In the genomic region with DNA sequence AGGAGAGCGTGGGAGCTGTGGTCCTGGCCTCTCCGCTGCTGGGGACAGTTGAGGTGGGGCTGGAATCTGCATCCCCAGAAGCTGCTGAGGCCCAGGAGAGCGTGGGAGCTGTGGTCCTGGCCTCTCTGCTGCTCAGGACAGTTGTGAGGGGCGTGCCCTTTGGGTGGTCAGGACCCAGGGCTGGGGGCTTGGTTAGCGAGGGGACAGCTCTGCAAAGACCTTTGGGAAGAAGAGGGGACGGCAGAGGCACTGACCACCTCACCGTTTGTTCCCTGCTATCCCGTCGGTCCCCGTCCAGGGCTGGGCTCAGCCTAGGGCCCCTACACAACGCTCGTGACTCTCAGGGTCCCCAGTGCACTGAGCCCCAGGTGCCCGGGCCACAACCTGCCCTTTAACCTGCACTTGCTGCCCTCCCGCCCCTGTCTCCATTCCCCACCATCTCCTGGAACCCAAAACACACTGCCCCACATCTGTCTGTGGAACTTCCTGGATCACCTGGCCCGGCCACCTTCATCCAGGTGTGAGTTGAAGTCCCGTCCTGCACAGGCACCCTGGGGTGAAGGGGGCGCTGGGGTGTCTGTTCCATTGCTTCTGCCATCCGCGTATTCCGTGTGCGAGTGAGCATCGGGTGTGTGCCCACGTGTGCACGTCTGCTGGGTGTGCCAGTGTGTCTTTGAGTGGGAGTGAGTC, we compare ENCODE assay signal across 1 cellular context.
TF ChIP-seq lines count a peak whose summit lies in the region.

No MANE protein-coding gene starts in this region.

TF ChIP-seq in H1, 55 proteins besides CTCF, POLR2A, EP300 and RAD21:
- TF ChIP-seq TAF7 (optimal IDR thresholded peaks at IDR 0.05; ENCODE audit: borderline replicate concordance, low read depth, low read length) (no peak), NRF1 (IDR thresholded peaks at IDR 0.05; ENCODE audit: low read depth, low read length) (no peak), RNF2 (IDR thresholded peaks at IDR 0.05; ENCODE audit: borderline replicate concordance, low read depth, low read length, missing control alignments, poor library complexity, severe bottlenecking) (no peak), BCL11A (IDR thresholded peaks at IDR 0.05; ENCODE audit: low read depth in 2 of 2, low read length in 2 of 2) (no peak), KDM5A (IDR thresholded peaks at IDR 0.05; ENCODE audit: low read length) (no peak), JUN (IDR thresholded peaks at IDR 0.05; ENCODE audit: low read depth, low read length) (no peak), HDAC6 (IDR thresholded peaks at IDR 0.05; ENCODE audit: low read depth, low read length) (no peak), GABPA (IDR thresholded peaks at IDR 0.05; ENCODE audit: borderline replicate concordance, insufficient read depth, low read length) (no peak), YY1 (IDR thresholded peaks at IDR 0.05; ENCODE audit: low read depth, low read length) (no peak), TCF12 (IDR thresholded peaks at IDR 0.05; ENCODE audit: low read depth, low read length) (no peak)
